Comparison of ENCODE assay signal across 2 cellular contexts in genomic region chr3:136146981-136147729, GRCh38.
TF ChIP-seq lines count a peak whose summit lies in the region.

No MANE protein-coding gene starts in this region.

TF ChIP-seq in IMR-90, 13 proteins besides CTCF, POLR2A, EP300 and RAD21:
- no peak for TF ChIP-seq CHD1 (IDR thresholded peaks at IDR 0.05; ENCODE audit: low read depth, low read length)
- TF ChIP-seq SMC3 (IDR thresholded peaks at IDR 0.05; ENCODE audit: low read depth, low read length), result no peak
- TF ChIP-seq CEBPB (IDR thresholded peaks at IDR 0.05; ENCODE audit: low read depth, low read length), result peak; percentile 30; the same call in 1 of the 2 replicates
TF ChIP-seq in IMR-90: peak in this region for 1.

TF ChIP-seq in endothelial cell of umbilical vein, 7 proteins besides CTCF, POLR2A, EP300 and RAD21:
- peak; percentile 12 for TF ChIP-seq FOS (IDR thresholded peaks at IDR 0.05; ENCODE audit: borderline replicate concordance, insufficient read depth, low read length)
- no peak for TF ChIP-seq EZH2 (IDR thresholded peaks at IDR 0.05; ENCODE audit: borderline replicate concordance, low read depth, low read length, severe bottlenecking)
